Comparison of ENCODE assay signal across 8 cellular contexts in the genomic region with DNA sequence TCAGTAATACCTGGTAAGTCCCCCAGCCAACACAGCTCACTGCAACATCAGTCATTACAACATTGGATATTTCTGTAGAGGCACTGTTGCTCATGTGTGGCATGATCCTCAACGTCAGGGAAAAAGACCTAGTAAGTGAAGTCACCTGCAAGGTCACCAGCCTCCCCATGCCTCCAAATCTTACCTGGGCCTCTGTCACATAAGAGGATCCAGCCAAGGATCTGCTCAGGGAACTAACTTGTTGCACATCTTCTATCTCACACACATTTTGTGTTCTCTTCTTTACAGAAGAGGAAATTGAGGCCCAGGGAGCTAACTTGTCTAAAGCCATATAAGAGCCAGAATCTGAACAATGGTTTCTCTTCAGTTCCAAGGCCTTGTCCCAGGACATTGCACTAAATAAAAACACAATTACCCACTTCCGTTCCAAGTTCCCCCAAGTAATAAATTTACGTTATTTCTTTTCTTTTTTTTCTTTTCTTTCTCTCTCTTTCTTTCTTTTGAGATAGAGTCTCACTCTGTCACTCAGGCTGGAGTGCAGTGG. TPM values are rescaled to one million over a fixed set of nuclear protein-coding genes. Genes with fewer than 3 reads are reported as not detected.
DNase-seq lines count a peak whose midpoint lies in the region; ATAC-seq, FAIRE-seq and TF ChIP-seq lines count a peak whose summit lies in the region.

No MANE protein-coding gene starts in this region.

- H3K27ac ChIP-seq in RWPE1, result peak overlapping the region; percentile 85
- H3K27ac ChIP-seq in sigmoid colon, result peak overlapping the region; percentile 74 to 85 (median 80)

- intact Hi-C loops in sigmoid colon (cut with DNase I), result no loop called here

- ATAC-seq in GM19452 (IDR thresholded peaks at IDR 0.05; ENCODE audit: unreplicated experiment), result no peak

- WGBS in sigmoid colon, 2 donors, result 22 to 46% methylated on average over 3 of the region's 3 CpGs

- H3K9me3 ChIP-seq in sigmoid colon, result no peaks in the 10 kb centered on the region

- POLR2A ChIA-PET in RWPE1 (lab: Yijun Ruan, JAX; ENCODE audit: low non-redundant PET), result no interaction called here

- TF ChIP-seq EP300 in sigmoid colon (IDR thresholded peaks at IDR 0.05), result no peak

- TF ChIP-seq CTCF in RWPE1 (conservative IDR thresholded peaks at IDR 0.05; ENCODE audit: low read depth) (no peak), epithelial cell of proximal tubule (conservative IDR thresholded peaks at IDR 0.05; ENCODE audit: low read depth, low read length) (no peak), sigmoid colon (IDR thresholded peaks at IDR 0.05) (no peak)

- no peak for TF ChIP-seq POLR2A in sigmoid colon (IDR thresholded peaks at IDR 0.05)
- no peak for TF ChIP-seq POLR2A in GM12891 (IDR thresholded peaks at IDR 0.05; ENCODE audit: low read depth, low read length)

- DNase-seq in G401 (ENCODE audit: low spot score) (peak; percentile 17), RWPE1 (ENCODE audit: low spot score) (no peak), epithelial cell of proximal tubule (ENCODE audit: low read depth) (peak; percentile 18), sigmoid colon (no peak), activated gamma-delta T cell (lab: John Stamatoyannopoulos, UW) (no peak), dedifferentiated amniotic fluid mesenchymal stem cell (ENCODE audit: extremely low spot score) (no peak), GM12891 (ENCODE audit: insufficient read length, low spot score) (no peak)

- H3K27me3 ChIP-seq in sigmoid colon, result no peaks in the 10 kb centered on the region

- FAIRE-seq in GM12891 (lab: Jason Lieb, UNC), result no peak

- H3K36me3 ChIP-seq in sigmoid colon, result peaks cover 0 to 22% (median 0%) of the 10 kb centered on the region in 4 donors

- H3K4me3 ChIP-seq in epithelial cell of proximal tubule (ENCODE audit: low read depth, low read length), result peak overlapping the region; percentile 85
- peak overlapping the region in 2 of 4 donors; percentile 86 to 95 for H3K4me3 ChIP-seq in sigmoid colon

- H3K4me1 ChIP-seq in sigmoid colon, result peaks cover 0 to 18% (median 9%) of the 10 kb centered on the region in 4 donors

- CTCF ChIA-PET in RWPE1 (lab: Yijun Ruan, JAX), result interaction anchor here (0.7 kb wide), 1 partner anchor 43 kb away, joined by 5 read pairs; no protein-coding TSS in a partner anchor

- in situ Hi-C loops in G401 (cut with HindIII; ENCODE audit: low sequenced_read_pairs), result no loop called here

TF ChIP-seq in GM12891, 5 proteins besides CTCF, POLR2A, EP300 and RAD21:
- TF ChIP-seq POU2F2 (IDR thresholded peaks at IDR 0.05; ENCODE audit: low read depth, low read length), result no peak
- no peak for TF ChIP-seq TAF1 (IDR thresholded peaks at IDR 0.05; ENCODE audit: low read depth, low read length)
- TF ChIP-seq PAX5 (IDR thresholded peaks at IDR 0.05; ENCODE audit: insufficient read depth, low read length, severe bottlenecking), result no peak
- TF ChIP-seq SPI1 (IDR thresholded peaks at IDR 0.05; ENCODE audit: low read depth, low read length), result no peak
- no peak for TF ChIP-seq POLR2AphosphoS5 (IDR thresholded peaks at IDR 0.05; ENCODE audit: low read depth, low read length)

RNA-seq across cellular contexts. Expression of gene SHMT1, which starts 1.4 kb away (rescaled TPM):
- total RNA-seq in G401 (2014; rRNA removed; shearing (Covaris generic)), result 71.6 and 81.5 TPM in 2 replicates
- total RNA-seq in epithelial cell of proximal tubule, result 21.2 and 76.5 TPM in 2 replicates
- total RNA-seq in sigmoid colon, result 10 to 100 TPM; 21.9 to 34.2 (median 26.9) TPM
- 10 to 100 TPM; 16.2 to 34.8 (median 24.7) TPM for polyA plus RNA-seq in sigmoid colon
- polyA plus RNA-seq in GM12891 (2012; ENCODE audit: low read depth, missing spikeins), result 18.3 TPM

RNA-seq across cellular contexts. Expression of gene EVPLL, which starts 15.7 kb away (rescaled TPM):
- total RNA-seq in G401 (2014; rRNA removed; shearing (Covaris generic)), result not detected in 2 replicates
- not detected in 2 replicates for total RNA-seq in epithelial cell of proximal tubule
- total RNA-seq in sigmoid colon, result not detected
- under 1 TPM in 2 of 3 donors, not detected in 1; 0.28 to 0.60 TPM for polyA plus RNA-seq in sigmoid colon
- polyA plus RNA-seq in GM12891 (2012; ENCODE audit: low read depth, missing spikeins), result not detected

RNA-seq across cellular contexts. Expression of gene SMCR8, which starts 46.8 kb away (rescaled TPM):
- total RNA-seq in G401 (2014; rRNA removed; shearing (Covaris generic)), result 12.1 and 17.4 TPM in 2 replicates
- total RNA-seq in epithelial cell of proximal tubule, result 9.5 and 11.1 TPM in 2 replicates
- 10 to 100 TPM in 3 of 4 donors, 1 to 10 TPM in 1; 9.3 to 12.2 (median 10.6) TPM for total RNA-seq in sigmoid colon
- 10 to 100 TPM in 1 of 3 donors, 1 to 10 TPM in 2; 4.2 to 16.6 (median 6.7) TPM for polyA plus RNA-seq in sigmoid colon
- polyA plus RNA-seq in GM12891 (2012; ENCODE audit: low read depth, missing spikeins), result 7.8 TPM

RNA-seq across cellular contexts. Expression of gene TOP3A, which starts 47.1 kb away (rescaled TPM):
- 29.7 and 31.3 TPM in 2 replicates for total RNA-seq in G401 (2014; rRNA removed; shearing (Covaris generic))
- total RNA-seq in epithelial cell of proximal tubule, result 31.0 and 49.2 TPM in 2 replicates
- 10 to 100 TPM; 22.1 to 42.4 (median 26.0) TPM for total RNA-seq in sigmoid colon
- polyA plus RNA-seq in sigmoid colon, result 10 to 100 TPM in 1 of 3 donors, 1 to 10 TPM in 2; 5.4 to 21.6 (median 5.5) TPM
- 19.0 TPM for polyA plus RNA-seq in GM12891 (2012; ENCODE audit: low read depth, missing spikeins)

Comparison
In these comparisons a context has a peak if more than half of its experiments do, and no peak if none do; other contexts are left out.
1. DNase-seq: peak in G401 (single experiment) and epithelial cell of proximal tubule (single experiment); none in RWPE1 (single experiment), sigmoid colon (single experiment), activated gamma-delta T cell (single experiment), dedifferentiated amniotic fluid mesenchymal stem cell (single experiment) and GM12891 (single experiment).